In the genomic region with DNA sequence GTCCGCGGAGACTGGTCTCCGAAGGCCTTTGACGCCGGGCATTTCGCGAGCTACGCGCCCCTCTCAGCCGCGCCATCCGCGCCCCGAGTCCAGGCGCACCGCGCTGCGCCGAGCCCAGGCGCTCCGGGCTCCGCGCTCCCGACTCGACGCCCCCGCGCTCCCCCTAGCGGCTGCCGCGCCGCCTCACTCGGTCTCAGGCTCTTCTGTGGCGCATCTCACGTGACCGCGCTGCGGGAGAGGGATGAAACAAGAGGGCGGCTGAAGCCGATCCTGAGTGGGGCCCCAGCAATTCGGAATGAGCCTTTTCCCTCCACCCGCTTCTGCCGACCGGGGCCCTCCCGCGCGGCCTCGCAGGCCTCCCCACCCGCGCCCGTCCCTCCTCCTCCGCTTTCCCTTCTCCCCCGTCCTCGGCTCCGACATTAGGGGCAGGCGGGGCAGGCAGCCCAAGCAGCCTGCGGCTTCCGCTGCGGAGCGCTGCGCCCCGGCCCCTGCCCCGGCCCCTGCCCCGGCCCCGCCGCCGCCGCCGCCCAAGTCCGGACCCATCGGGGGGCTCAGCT, we compare ENCODE assay signal across 8 cellular contexts. TPM values are rescaled to one million over a fixed set of nuclear protein-coding genes. Genes with fewer than 3 reads are reported as not detected.
A peak's percentile ranks its signal among the peaks of the same experiment; 100 is the strongest.
DNase-seq lines count a peak whose midpoint lies in the region; ATAC-seq, FAIRE-seq and TF ChIP-seq lines count a peak whose summit lies in the region.

No MANE protein-coding gene starts in this region.

- peak overlapping the region; percentile 42 to 51 for H3K9ac ChIP-seq in stomach smooth muscle (ENCODE audit: low read length in 2 of 2)

- DNase-seq in Daoy (ENCODE audit: low read depth) = peak; percentile 94
- peak; percentile 92 for DNase-seq in KBM-7
- peak; percentile 62 for DNase-seq in RCC 7860 (ENCODE audit: low spot score)
- peak; percentile 90 for DNase-seq in activated T-helper 2 cell treated with anti-CD3 and anti-CD28 coated beads, Interferon-gamma antibody, Interleukin-2, Interleukin-4, amounts not matched to agents 10 μg/mL and 5 μg/mL and 100 μg/mL, durations not matched to agents 14 hours and 24 hours and 36 hours (ENCODE audit: low spot score)
- DNase-seq in fibroblast of the conjunctiva (ENCODE audit: low read depth) = peak; percentile 68
- peak; percentile 92 for DNase-seq in neural crest cell (ENCODE audit: low read depth, low spot score)

- FAIRE-seq in RCC 7860 (lab: Jason Lieb, UNC) = no peak

- ATAC-seq in GM21723 (IDR thresholded peaks at IDR 0.05; ENCODE audit: unreplicated experiment) = peak; percentile 92

- H3K36me3 ChIP-seq in stomach smooth muscle (ENCODE audit: control insufficient read depth in 2 of 2, insufficient read depth in 2 of 2, low read length in 2 of 2) = no peaks in the 10 kb centered on the region

- H3K9me3 Mint-ChIP-seq in activated T-helper 2 cell treated with anti-CD3 and anti-CD28 coated beads, Interferon-gamma antibody, Interleukin-2, Interleukin-4, amounts not matched to agents 10 μg/mL and 5 μg/mL and 100 μg/mL, durations not matched to agents 14 hours and 24 hours and 36 hours = no peaks in the 10 kb centered on the region
- no peaks in the 10 kb centered on the region for H3K9me3 Mint-ChIP-seq in neural crest cell

- peak overlapping the region; percentile 93 for H3K4me3 Mint-ChIP-seq in activated T-helper 2 cell treated with anti-CD3 and anti-CD28 coated beads, Interferon-gamma antibody, Interleukin-2, Interleukin-4, amounts not matched to agents 10 μg/mL and 5 μg/mL and 100 μg/mL, durations not matched to agents 14 hours and 24 hours and 36 hours (ENCODE audit: low read depth)
- H3K4me3 Mint-ChIP-seq in neural crest cell = peak overlapping the region; percentile 93

- H3K9me3 ChIP-seq in stomach smooth muscle (ENCODE audit: control insufficient read depth in 2 of 2, low read length in 2 of 2) = no peaks in the 10 kb centered on the region

- peaks cover 17% of the 10 kb centered on the region for H3K4me1 ChIP-seq in stomach smooth muscle (ENCODE audit: control insufficient read depth, insufficient read depth, low read length)

- TF ChIP-seq CTCF in neural crest cell (conservative IDR thresholded peaks at IDR 0.05) = peak; percentile 87

- H3K36me3 Mint-ChIP-seq in activated T-helper 2 cell treated with anti-CD3 and anti-CD28 coated beads, Interferon-gamma antibody, Interleukin-2, Interleukin-4, amounts not matched to agents 10 μg/mL and 5 μg/mL and 100 μg/mL, durations not matched to agents 14 hours and 24 hours and 36 hours (ENCODE audit: low read depth) = peaks cover 23% of the 10 kb centered on the region
- H3K36me3 Mint-ChIP-seq in neural crest cell (ENCODE audit: low read depth) = peaks cover 12% of the 10 kb centered on the region

- in situ Hi-C loops in KBM-7 (cut with MboI; ENCODE audit: low pct_unique_long_range_greater_than_20kb, low sequenced_read_pairs) = no loop called here

- peaks cover 26% of the 10 kb centered on the region for H3K4me1 Mint-ChIP-seq in activated T-helper 2 cell treated with anti-CD3 and anti-CD28 coated beads, Interferon-gamma antibody, Interleukin-2, Interleukin-4, amounts not matched to agents 10 μg/mL and 5 μg/mL and 100 μg/mL, durations not matched to agents 14 hours and 24 hours and 36 hours (ENCODE audit: low read depth)
- peaks cover 23% of the 10 kb centered on the region for H3K4me1 Mint-ChIP-seq in neural crest cell

- peak overlapping the region; percentile 33 for H3K27ac Mint-ChIP-seq in activated T-helper 2 cell treated with anti-CD3 and anti-CD28 coated beads, Interferon-gamma antibody, Interleukin-2, Interleukin-4, amounts not matched to agents 10 μg/mL and 5 μg/mL and 100 μg/mL, durations not matched to agents 14 hours and 24 hours and 36 hours
- peak overlapping the region; percentile 88 for H3K27ac Mint-ChIP-seq in neural crest cell (ENCODE audit: unreplicated experiment)

- peak overlapping the region; percentile 73 to 79 for H3K4me3 ChIP-seq in stomach smooth muscle (ENCODE audit: low read length in 2 of 2)

- H3K27ac ChIP-seq in stomach smooth muscle (ENCODE audit: low read length) = no peak overlapping the region

- intact Hi-C loops in activated T-helper 2 cell treated with anti-CD3 and anti-CD28 coated beads, Interferon-gamma antibody, Interleukin-2, Interleukin-4, amounts not matched to agents 10 μg/mL and 5 μg/mL and 100 μg/mL, durations not matched to agents 14 hours and 24 hours and 36 hours (cut with micrococcal nuclease) = loop anchor here (1.0 to 10.0 kb wide), 3 partner anchors 43 to 149 kb away; partner anchors contain the start of genes AMZ2, ARSG and SLC16A6

- H3K27me3 ChIP-seq in stomach smooth muscle (ENCODE audit: control insufficient read depth in 1 of 2, insufficient read depth in 2 of 2, low read length in 2 of 2) = peaks cover 10 to 11% of the 10 kb centered on the region in 2 donors

- H3K27me3 Mint-ChIP-seq in activated T-helper 2 cell treated with anti-CD3 and anti-CD28 coated beads, Interferon-gamma antibody, Interleukin-2, Interleukin-4, amounts not matched to agents 10 μg/mL and 5 μg/mL and 100 μg/mL, durations not matched to agents 14 hours and 24 hours and 36 hours (ENCODE audit: low read depth) = peaks cover 9% of the 10 kb centered on the region
- peaks cover 46% of the 10 kb centered on the region for H3K27me3 Mint-ChIP-seq in neural crest cell (ENCODE audit: low read depth)

RNA-seq across cellular contexts. Expression of gene AMZ2, which starts 42.5 kb away (rescaled TPM):
- total RNA-seq in Daoy (2014; rRNA removed; shearing (Covaris generic)) = 72.6 and 79.7 TPM in 2 replicates
- 85.9 and 111 TPM in 2 replicates for total RNA-seq in activated T-helper 2 cell treated with anti-CD3 and anti-CD28 coated beads, Interferon-gamma antibody, Interleukin-2, Interleukin-4, amounts not matched to agents 10 μg/mL and 5 μg/mL and 100 μg/mL, durations not matched to agents 14 hours and 24 hours and 36 hours
- total RNA-seq in neural crest cell = 85.1 and 87.5 TPM in 2 replicates
